Comparison of ENCODE assay signal across 16 cellular contexts in genomic region chr12:104190641-104191176, GRCh38. TPM values are rescaled to one million over a fixed set of nuclear protein-coding genes. Genes with fewer than 3 reads are reported as not detected.
DNase-seq lines count a peak whose midpoint lies in the region; ATAC-seq, FAIRE-seq and TF ChIP-seq lines count a peak whose summit lies in the region.
"Had no signal": no experiment of that assay in that cellular context is flagged by ENCODE, and none has a peak within 500 bp of the region (broad histone marks: within the 10 kb centered on the region; RNA-seq: fewer than 3 reads in every experiment).

No MANE protein-coding gene starts in this region.

- H4K20me1 ChIP-seq in H1 (replicated peaks in 1 of 2; ENCODE audit: control insufficient read depth in 1 of 2, insufficient read depth in 2 of 2, low read length in 2 of 2), result no peaks in the 10 kb centered on the region

- no peak overlapping the region for H3K4me3 ChIP-seq in H1 (ENCODE audit: extremely low read depth in 1 of 4, insufficient read depth in 2 of 4, low read depth in 3 of 4, low read length in 4 of 4)
- H3K4me3 ChIP-seq: HAP-1 had no signal

- no peak overlapping the region for H2BK5ac ChIP-seq in H1 (ENCODE audit: low read depth, low read length)

- TF ChIP-seq CTCF in HFFc6 (IDR thresholded peaks at IDR 0.05) (no peak), H1 (IDR thresholded peaks at IDR 0.05; ENCODE audit: control extremely low read depth in 1 of 3, insufficient read depth in 1 of 3, low read depth in 1 of 3, low read length in 3 of 3) (no peak)

- H3K4me3 Mint-ChIP-seq in activated CD8-positive, alpha-beta memory T cell treated with anti-CD3 and anti-CD28 coated beads, Interleukin-2, amount 10 ng/mL, durations not matched to agents 7 days and 5 days, result no peak overlapping the region
- no peak overlapping the region for H3K4me3 Mint-ChIP-seq in HFFc6
- H3K4me3 Mint-ChIP-seq: CD4-positive, CD25-positive, alpha-beta regulatory T cell had no signal

- H3K27me3 ChIP-seq in H1 (replicated peaks in 1 of 4; ENCODE audit: control insufficient read depth in 3 of 4, extremely low read depth in 1 of 4, insufficient read depth in 3 of 4, low read length in 3 of 4), result no peaks in the 10 kb centered on the region; a peak in 1 of 7 replicates
- H3K27me3 ChIP-seq: BE2C had no signal

- H4K91ac ChIP-seq in H1 (replicated peaks; ENCODE audit: insufficient read length, low read length), result no peak overlapping the region

- peaks cover 16% of the 10 kb centered on the region for H3K27me3 Mint-ChIP-seq in activated CD8-positive, alpha-beta memory T cell treated with anti-CD3 and anti-CD28 coated beads, Interleukin-2, amount 10 ng/mL, durations not matched to agents 7 days and 5 days
- H3K27me3 Mint-ChIP-seq in HFFc6 (ENCODE audit: insufficient read depth), result peaks cover 2% of the 10 kb centered on the region

- no peaks in the 10 kb centered on the region for H3K23me2 ChIP-seq in H1 (ENCODE audit: low read depth, low read length)

- H2BK120ac ChIP-seq in H1 (replicated peaks; ENCODE audit: low read depth, low read length), result no peak overlapping the region

- no peak overlapping the region for H3K14ac ChIP-seq in H1 (ENCODE audit: insufficient read length)

- no peak overlapping the region for H3K4ac ChIP-seq in H1 (replicated peaks; ENCODE audit: insufficient read length, low read depth, low read length)

- DNase-seq in activated CD8-positive, alpha-beta memory T cell treated with anti-CD3 and anti-CD28 coated beads, Interleukin-2, amount 50 U/mL, for 48 hours, result peak; percentile 18
- no peak for DNase-seq in activated CD8-positive, alpha-beta memory T cell treated with anti-CD3 and anti-CD28 coated beads, Interleukin-2, amount 10 ng/mL, durations not matched to agents 7 days and 5 days
- DNase-seq in HFFc6 (no peak), H1 (ENCODE audit: low read depth in 1 of 2, low spot score in 2 of 2) (no peak), SKM-1 treated with dmso at 0.1 percent for 144 hours (lab: John Stamatoyannopoulos, UW; ENCODE audit: unreplicated experiment) (no peak)
- DNase-seq: 8988T; BE2C; C1 segment of cervical spinal cord; Caco-2; CD4-positive, CD25-positive, alpha-beta regulatory T cell had no signal

- no peak overlapping the region for H2AK5ac ChIP-seq in H1 (ENCODE audit: low read depth, low read length)

- CTCF ChIA-PET in activated CD8-positive, alpha-beta memory T cell treated with anti-CD3 and anti-CD28 coated beads, Interleukin-2, amount 10 ng/mL, durations not matched to agents 7 days and 5 days (lab: Charles Lee), result no interaction called here
- CTCF ChIA-PET in H1 (lab: Charles Lee; ENCODE audit: partially characterized antibody), result no interaction called here

- H3K4me2 ChIP-seq in H1 (ENCODE audit: insufficient read depth in 1 of 2, low read depth in 2 of 2, low read length in 2 of 2), result no peak overlapping the region

- no peak overlapping the region for H3K9ac ChIP-seq in H1 (replicated peaks in 1 of 4; ENCODE audit: extremely low read depth in 1 of 4, low read depth in 3 of 4, low read length in 3 of 4)

- POLR2A ChIA-PET in H1 (lab: Charles Lee; ENCODE audit: partially characterized antibody), result no interaction called here

- no peak overlapping the region for H3K27ac ChIP-seq in H1 (ENCODE audit: low read depth, low read length)

- no peak for TF ChIP-seq RAD21 in H1 (IDR thresholded peaks at IDR 0.05 in 1 of 2, conservative IDR thresholded peaks at IDR 0.05 in 1 of 2; ENCODE audit: low read depth in 2 of 2, low read length in 2 of 2)

- no peak overlapping the region for H3K56ac ChIP-seq in H1 (replicated peaks; ENCODE audit: insufficient read length, low read depth, low read length)

- no peaks in the 10 kb centered on the region for H3K36me3 Mint-ChIP-seq in activated CD8-positive, alpha-beta memory T cell treated with anti-CD3 and anti-CD28 coated beads, Interleukin-2, amount 10 ng/mL, durations not matched to agents 7 days and 5 days
- H3K36me3 Mint-ChIP-seq in HFFc6 (ENCODE audit: low read depth), result no peaks in the 10 kb centered on the region; the same call in 1 of the 2 replicates
- H3K36me3 Mint-ChIP-seq: CD4-positive, CD25-positive, alpha-beta regulatory T cell had no signal

- no peak overlapping the region for H4K5ac ChIP-seq in H1 (ENCODE audit: insufficient read length, low read depth, low read length)

- no peaks in the 10 kb centered on the region for H3K4me1 ChIP-seq in H1 (replicated peaks in 1 of 4; ENCODE audit: control insufficient read depth in 3 of 4, insufficient read depth in 4 of 4, low read length in 3 of 4)
- H3K4me1 ChIP-seq: BE2C, Caco-2, HAP-1 had no signal

- H3K27ac Mint-ChIP-seq in activated CD8-positive, alpha-beta memory T cell treated with anti-CD3 and anti-CD28 coated beads, Interleukin-2, amount 10 ng/mL, durations not matched to agents 7 days and 5 days, result no peak overlapping the region
- peak overlapping the region; percentile 55 for H3K27ac Mint-ChIP-seq in HFFc6

- H3K23ac ChIP-seq in H1 (ENCODE audit: insufficient read length), result no peak overlapping the region

- no peak overlapping the region for H2BK15ac ChIP-seq in H1 (ENCODE audit: low read length)

- 97% methylated on average over 3 of the region's 3 CpGs; no CpG with 5 or more reads in 1 of the 2 experiments for WGBS in H1 (ENCODE audit: extremely low coverage in 1 of 2, insufficient coverage in 1 of 2, insufficient read length in 1 of 2, insufficient replicate concordance in 2 of 2, low coverage in 1 of 2, low lambda C conversion rate in 2 of 2, missing lambda C conversion rate in 1 of 2), 2 experiments

- TF ChIP-seq POLR2A in H1 (IDR thresholded peaks at IDR 0.05; ENCODE audit: control extremely low read depth in 1 of 2, low read depth in 2 of 2, low read length in 2 of 2), result no peak

- H2BK20ac ChIP-seq in H1 (ENCODE audit: low read length), result no peak overlapping the region

- no peaks in the 10 kb centered on the region; a peak in 1 of 4 replicates for H3K9me3 ChIP-seq in H1 (ENCODE audit: insufficient read depth in 2 of 2, low read depth in 1 of 2, low read length in 1 of 2)
- H3K9me3 ChIP-seq: BE2C, Caco-2, HAP-1 had no signal

- no peaks in the 10 kb centered on the region for H3K79me1 ChIP-seq in H1 (ENCODE audit: low read depth, low read length)

- no peaks in the 10 kb centered on the region for H3K9me3 Mint-ChIP-seq in activated CD8-positive, alpha-beta memory T cell treated with anti-CD3 and anti-CD28 coated beads, Interleukin-2, amount 10 ng/mL, durations not matched to agents 7 days and 5 days (ENCODE audit: low read depth)
- no peaks in the 10 kb centered on the region for H3K9me3 Mint-ChIP-seq in HFFc6
- H3K9me3 Mint-ChIP-seq: CD4-positive, CD25-positive, alpha-beta regulatory T cell had no signal

- H4K8ac ChIP-seq in H1 (ENCODE audit: extremely low read depth, insufficient read depth, low read length), result no peak overlapping the region

- no peaks in the 10 kb centered on the region for H3K4me1 Mint-ChIP-seq in activated CD8-positive, alpha-beta memory T cell treated with anti-CD3 and anti-CD28 coated beads, Interleukin-2, amount 10 ng/mL, durations not matched to agents 7 days and 5 days
- peaks cover 53% of the 10 kb centered on the region for H3K4me1 Mint-ChIP-seq in HFFc6 (ENCODE audit: low read depth)
- H3K4me1 Mint-ChIP-seq: CD4-positive, CD25-positive, alpha-beta regulatory T cell had no signal

- FAIRE-seq in H1 (lab: Jason Lieb, UNC), result no peak
- FAIRE-seq: D721Med, G401.6, GM12891 had no signal

- no peak overlapping the region for H2AFZ ChIP-seq in H1 (ENCODE audit: low read length)

- ATAC-seq in activated CD8-positive, alpha-beta memory T cell treated with anti-CD3 and anti-CD28 coated beads, Interleukin-2, amount 10 ng/mL, durations not matched to agents 7 days and 5 days, result no peak
- ATAC-seq in HG03469 (IDR thresholded peaks at IDR 0.05; ENCODE audit: unreplicated experiment) (no peak), HG03097 (IDR thresholded peaks at IDR 0.05; ENCODE audit: low FRiP score, unreplicated experiment) (no peak)

- H2BK12ac ChIP-seq in H1 (ENCODE audit: low read depth, low read length), result no peak overlapping the region

- no peak for TF ChIP-seq EP300 in H1 (IDR thresholded peaks at IDR 0.05; ENCODE audit: borderline replicate concordance in 1 of 2, low read depth in 2 of 2, low read length in 2 of 2)

- H3K36me3 ChIP-seq in H1 (ENCODE audit: control insufficient read depth in 2 of 4, insufficient read depth in 4 of 4, low read length in 3 of 4), result no peaks in the 10 kb centered on the region
- H3K36me3 ChIP-seq: BE2C, HAP-1 had no signal

- H3K79me2 ChIP-seq in H1 (ENCODE audit: control insufficient read depth in 1 of 2, insufficient read depth in 2 of 2, low read length in 2 of 2), result no peaks in the 10 kb centered on the region

- H3K18ac ChIP-seq in H1 (ENCODE audit: extremely low read depth, low read length), result no peak overlapping the region

TF ChIP-seq in H1, 55 proteins besides CTCF, POLR2A, EP300 and RAD21 (continues in another document):
- TF ChIP-seq POLR2AphosphoS5 (IDR thresholded peaks at IDR 0.05; ENCODE audit: low read depth, low read length), result no peak

RNA-seq across cellular contexts. Expression of gene TXNRD1, which starts 24.9 kb away (rescaled TPM):
- 100 to 1,000 TPM; 109 to 118 TPM for total RNA-seq in activated CD8-positive, alpha-beta memory T cell treated with anti-CD3 and anti-CD28 coated beads, Interleukin-2, amount 10 ng/mL, durations not matched to agents 7 days and 5 days
- total RNA-seq in HFFc6 (2021; fragmentation: NEBNext Ultra II Directional; extraction: Animal tissue kit (Norgen Biotek cat#: 25700)), result 100 to 1,000 TPM; 468 to 851 (median 784) TPM
- total RNA-seq in H1 (2021; fragmentation: NEBNext Ultra II Directional; extraction: Animal tissue kit (Norgen Biotek cat#: 25700)), result 120 and 127 TPM in 2 replicates
- polyA plus RNA-seq in H1 (2011; rRNA removed), result 56.8 and 70.6 TPM in 2 replicates
- polyA plus RNA-seq in H1 (2011; cell fraction: cytosol; rRNA removed), result 89.5 TPM
- 112 TPM for polyA plus RNA-seq in H1 (2011; cell fraction: nucleus; rRNA removed)
- 82.0 to 110 TPM (median 92.9 TPM) in 4 replicates for polyA plus RNA-seq in H1 (2012, experiment 1 of 2)
- polyA plus RNA-seq in H1 (2012, experiment 2 of 2), result 9.3 TPM
- polyA plus RNA-seq in H1 (2013, experiment 1 of 2), result 62.9 TPM
- 66.1 TPM for polyA plus RNA-seq in H1 (2013, experiment 2 of 2)
- polyA minus RNA-seq in H1 (2011; rRNA and poly(A)+ RNA removed), result 256 and 340 TPM in 2 replicates
- 47.9 TPM for polyA minus RNA-seq in H1 (2011; cell fraction: cytosol; rRNA and poly(A)+ RNA removed)
- 122 TPM for polyA minus RNA-seq in H1 (2011; cell fraction: nucleus; rRNA and poly(A)+ RNA removed)

RNA-seq across cellular contexts. Expression of gene NFYB, which starts 52.7 kb away (rescaled TPM):
- total RNA-seq in activated CD8-positive, alpha-beta memory T cell treated with anti-CD3 and anti-CD28 coated beads, Interleukin-2, amount 10 ng/mL, durations not matched to agents 7 days and 5 days, result 10 to 100 TPM; 23.8 to 24.2 TPM
- 10 to 100 TPM; 20.0 to 33.3 (median 27.0) TPM for total RNA-seq in HFFc6 (2021; fragmentation: NEBNext Ultra II Directional; extraction: Animal tissue kit (Norgen Biotek cat#: 25700))
- 42.2 and 43.5 TPM in 2 replicates for total RNA-seq in H1 (2021; fragmentation: NEBNext Ultra II Directional; extraction: Animal tissue kit (Norgen Biotek cat#: 25700))
- polyA plus RNA-seq in H1 (2011; rRNA removed), result 12.4 and 29.1 TPM in 2 replicates
- polyA plus RNA-seq in H1 (2011; cell fraction: cytosol; rRNA removed), result 36.9 TPM
- polyA plus RNA-seq in H1 (2011; cell fraction: nucleus; rRNA removed), result 11.3 TPM
- 25.4 to 47.2 TPM (median 27.7 TPM) in 4 replicates for polyA plus RNA-seq in H1 (2012, experiment 1 of 2)
- 5.8 TPM for polyA plus RNA-seq in H1 (2012, experiment 2 of 2)
- 24.2 TPM for polyA plus RNA-seq in H1 (2013, experiment 1 of 2)
- polyA plus RNA-seq in H1 (2013, experiment 2 of 2), result 25.9 TPM
- 15.0 and 28.7 TPM in 2 replicates for polyA minus RNA-seq in H1 (2011; rRNA and poly(A)+ RNA removed)
- 28.3 TPM for polyA minus RNA-seq in H1 (2011; cell fraction: cytosol; rRNA and poly(A)+ RNA removed)
- polyA minus RNA-seq in H1 (2011; cell fraction: nucleus; rRNA and poly(A)+ RNA removed), result 22.9 TPM
